ENCODE assay signal across 9 cellular contexts in the genomic region with DNA sequence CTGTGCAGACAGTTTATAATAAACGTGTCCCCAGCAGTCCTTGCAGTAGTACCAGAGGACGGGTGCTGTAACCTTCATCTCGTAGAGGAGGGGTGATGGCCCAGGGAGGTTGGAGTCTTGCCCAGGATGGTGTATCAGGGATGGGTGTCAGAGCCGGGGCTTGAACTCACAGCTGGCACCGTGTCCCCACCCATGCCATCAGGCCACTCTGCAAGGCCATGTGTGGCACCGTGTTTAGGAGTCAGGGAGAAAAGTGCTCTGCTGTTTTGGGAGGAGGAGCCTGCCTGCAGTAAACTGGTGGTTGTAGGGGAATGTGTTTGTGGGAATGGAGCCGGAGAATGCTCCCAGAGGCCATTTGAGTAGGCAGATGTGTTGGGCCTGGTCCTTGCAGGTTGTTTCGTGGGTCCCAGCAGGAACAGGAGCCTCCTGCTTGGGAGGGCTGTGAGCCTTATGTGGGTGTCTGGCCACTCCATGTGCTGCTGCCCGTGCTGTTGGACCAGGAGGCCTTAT. TPM values are rescaled to one million over a fixed set of nuclear protein-coding genes. Genes with fewer than 3 reads are reported as not detected.
DNase-seq lines count a peak whose midpoint lies in the region; ATAC-seq, FAIRE-seq and TF ChIP-seq lines count a peak whose summit lies in the region.
"Had no signal": no experiment of that assay in that cellular context is flagged by ENCODE, and none has a peak within 500 bp of the region (broad histone marks: within the 10 kb centered on the region; RNA-seq: fewer than 3 reads in every experiment).

No MANE protein-coding gene starts in this region.

- no peak for TF ChIP-seq CTCF in osteocyte (IDR thresholded peaks at IDR 0.05)
- no peak for TF ChIP-seq CTCF in D721Med (IDR thresholded peaks at IDR 0.05; ENCODE audit: insufficient read depth, missing control alignments)
- TF ChIP-seq CTCF in CD4-positive, alpha-beta T cell (IDR thresholded peaks at IDR 0.05): no peak

- no peaks in the 10 kb centered on the region for H3K9me3 Mint-ChIP-seq in osteocyte (ENCODE audit: unreplicated experiment)
- no peaks in the 10 kb centered on the region for H3K9me3 Mint-ChIP-seq in CD4-positive, alpha-beta T cell

- no peaks in the 10 kb centered on the region for H3K27me3 Mint-ChIP-seq in osteocyte (ENCODE audit: unreplicated experiment)
- H3K27me3 Mint-ChIP-seq in CD4-positive, alpha-beta T cell: peaks cover 41% of the 10 kb centered on the region

- peaks cover 6% of the 10 kb centered on the region for H3K36me3 Mint-ChIP-seq in osteocyte (ENCODE audit: unreplicated experiment)
- no peaks in the 10 kb centered on the region for H3K36me3 Mint-ChIP-seq in CD4-positive, alpha-beta T cell (ENCODE audit: low read depth)

- no peak for TF ChIP-seq POLR2A in erythroblast (IDR thresholded peaks at IDR 0.05; ENCODE audit: low read length)

- peak overlapping the region; percentile 53 for H3K27ac Mint-ChIP-seq in osteocyte (ENCODE audit: unreplicated experiment)
- no peak overlapping the region for H3K27ac Mint-ChIP-seq in CD4-positive, alpha-beta T cell

- H3K9me3 ChIP-seq in CD4-positive, alpha-beta T cell (ENCODE audit: control insufficient read depth, low read length): no peaks in the 10 kb centered on the region

- ATAC-seq in CD4-positive, alpha-beta T cell (ENCODE audit: poor library complexity): no peak

- peak; percentile 46 for DNase-seq in ELR (ENCODE audit: low read depth)
- DNase-seq in RPMI7951 (ENCODE audit: low read depth): peak; percentile 57
- peak; percentile 41 to 50 for DNase-seq in erythroblast (lab: John Stamatoyannopoulos, UW)
- no peak for DNase-seq in osteocyte (ENCODE audit: extremely low spot score, unreplicated experiment)
- DNase-seq in D721Med (ENCODE audit: insufficient read length, low spot score): no peak
- no peak for DNase-seq in iPS-NIHi11 (ENCODE audit: low spot score)
- no peak for DNase-seq in CD4-positive, alpha-beta T cell
- DNase-seq in SHP77 (lab: John Stamatoyannopoulos, UW): no peak
- DNase-seq: activated CD8-positive, alpha-beta memory T cell treated with anti-CD3 and anti-CD28 coated beads, Interleukin-2, amount 50 U/mL, for 48 hours had no signal

- H3K4me1 Mint-ChIP-seq in osteocyte (ENCODE audit: unreplicated experiment): peaks cover 44% of the 10 kb centered on the region
- peaks cover 8% of the 10 kb centered on the region for H3K4me1 Mint-ChIP-seq in CD4-positive, alpha-beta T cell (ENCODE audit: low read depth)

- peaks cover 25% of the 10 kb centered on the region for H3K27me3 ChIP-seq in CD4-positive, alpha-beta T cell (ENCODE audit: control insufficient read depth, insufficient read depth, low read length)

- H3K27ac ChIP-seq in CD4-positive, alpha-beta T cell (ENCODE audit: low read depth, low read length): no peak overlapping the region

- POLR2A ChIA-PET in CD4-positive, alpha-beta T cell (lab: Charles Lee): interaction anchor here (0.6 kb wide), 1 partner anchor 11 kb away, joined by 3 read pairs; no protein-coding TSS in a partner anchor

- FAIRE-seq in D721Med (lab: Jason Lieb, UNC): no peak

- CTCF ChIA-PET in CD4-positive, alpha-beta T cell (lab: Charles Lee): no interaction called here

- peak overlapping the region; percentile 76 for H3K4me3 Mint-ChIP-seq in osteocyte (ENCODE audit: unreplicated experiment)
- no peak overlapping the region for H3K4me3 Mint-ChIP-seq in CD4-positive, alpha-beta T cell

- intact Hi-C loops in CD4-positive, alpha-beta T cell (cut with DNase I, micrococcal nuclease): no loop called here

RNA-seq across cellular contexts. Expression of a gene that starts 1.7 kb away (rescaled TPM):
- total RNA-seq in RPMI7951 (2014; rRNA removed; shearing (Covaris generic)): 14.4 and 18.0 TPM in 2 replicates
- 8.9 TPM in 2 replicates for total RNA-seq in osteocyte
- total RNA-seq in CD4-positive, alpha-beta T cell: not detected

RNA-seq across cellular contexts. Expression of a gene that starts 52.8 kb away (rescaled TPM):
- 23.0 and 27.2 TPM in 2 replicates for total RNA-seq in RPMI7951 (2014; rRNA removed; shearing (Covaris generic))
- total RNA-seq in osteocyte: 20.3 and 22.2 TPM in 2 replicates
- total RNA-seq in CD4-positive, alpha-beta T cell: 10 to 100 TPM; 11.3 to 13.0 TPM

RNA-seq across cellular contexts. Expression of a gene that starts 53.0 kb away (rescaled TPM):
- 17.7 and 19.8 TPM in 2 replicates for total RNA-seq in RPMI7951 (2014; rRNA removed; shearing (Covaris generic))
- 34.4 and 35.9 TPM in 2 replicates for total RNA-seq in osteocyte
- 10 to 100 TPM; 57.8 to 66.7 TPM for total RNA-seq in CD4-positive, alpha-beta T cell

Comparison
In these comparisons a context has a peak if more than half of its experiments do, and no peak if none do; other contexts are left out.
1. DNase-seq: peak in ELR (single experiment), RPMI7951 (single experiment) and erythroblast (2 of 2); none in osteocyte (single experiment), D721Med (single experiment), iPS-NIHi11 (single experiment), CD4-positive, alpha-beta T cell (0 of 10) and SHP77 (0 of 2).